12 cellular contexts compared by ENCODE assay signal in the genomic region with DNA sequence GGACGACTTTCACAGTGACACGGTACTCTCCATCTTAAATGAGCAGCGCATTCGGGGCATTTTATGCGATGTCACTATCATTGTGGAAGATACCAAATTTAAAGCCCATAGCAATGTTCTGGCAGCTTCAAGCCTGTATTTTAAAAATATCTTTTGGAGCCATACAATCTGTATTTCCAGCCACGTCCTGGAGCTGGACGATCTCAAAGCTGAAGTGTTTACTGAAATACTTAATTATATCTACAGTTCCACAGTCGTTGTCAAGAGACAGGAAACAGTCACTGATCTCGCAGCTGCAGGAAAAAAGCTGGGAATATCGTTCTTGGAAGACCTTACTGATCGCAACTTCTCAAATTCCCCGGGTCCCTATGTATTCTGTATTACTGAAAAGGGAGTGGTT. TPM values are rescaled to one million over a fixed set of nuclear protein-coding genes. Genes with fewer than 3 reads are reported as not detected.
DNase-seq lines count a peak whose midpoint lies in the region; ATAC-seq and TF ChIP-seq lines count a peak whose summit lies in the region.
"Had no signal": no experiment of that assay in that cellular context is flagged by ENCODE, and none has a peak within 500 bp of the region (broad histone marks: within the 10 kb centered on the region; RNA-seq: fewer than 3 reads in every experiment).

No MANE protein-coding gene starts in this region.

- no peak for TF ChIP-seq CTCF in fibroblast of villous mesenchyme (IDR thresholded peaks at IDR 0.05; ENCODE audit: insufficient read depth, low read depth, low read length)
- TF ChIP-seq CTCF in osteocyte (IDR thresholded peaks at IDR 0.05) = no peak
- TF ChIP-seq CTCF in WERI-Rb-1 (IDR thresholded peaks at IDR 0.05; ENCODE audit: low read depth, low read length) = no peak

- H3K4me1 Mint-ChIP-seq in osteocyte (ENCODE audit: unreplicated experiment) = peaks cover 33% of the 10 kb centered on the region

- H3K27ac ChIP-seq in WERI-Rb-1 = no peak overlapping the region

- H3K4me3 ChIP-seq in fibroblast of villous mesenchyme (ENCODE audit: low read depth, low read length) = no peak overlapping the region
- no peak overlapping the region for H3K4me3 ChIP-seq in WERI-Rb-1 (ENCODE audit: low read depth, low read length)

- no peaks in the 10 kb centered on the region for H3K9me3 ChIP-seq in WERI-Rb-1 (ENCODE audit: severe bottlenecking)

- no peak for DNase-seq in Right ventricle myocardium inferior (ENCODE audit: missing footprints)
- no peak for DNase-seq in cardiac septum (ENCODE audit: low spot score)
- peak; percentile 73 for DNase-seq in fibroblast of villous mesenchyme (ENCODE audit: low read depth)
- no peak for DNase-seq in osteocyte (ENCODE audit: extremely low spot score, unreplicated experiment)
- no peak for DNase-seq in WERI-Rb-1
- DNase-seq in GM03348 (ENCODE audit: low spot score) = no peak
- DNase-seq: anterior cingulate cortex, H9, MV-4-11, NCI-H524 treated with DMSO at 0.1 percent for 48 hours had no signal

- peak overlapping the region; percentile 87 for H3K27ac Mint-ChIP-seq in osteocyte (ENCODE audit: unreplicated experiment)
- H3K27ac Mint-ChIP-seq: H9 had no signal

- H3K36me3 ChIP-seq in WERI-Rb-1 = peaks cover 48% of the 10 kb centered on the region

- no peaks in the 10 kb centered on the region for H3K27me3 Mint-ChIP-seq in osteocyte (ENCODE audit: unreplicated experiment)

- peak overlapping the region; percentile 38 for H3K4me3 Mint-ChIP-seq in osteocyte (ENCODE audit: unreplicated experiment)
- H3K4me3 Mint-ChIP-seq: H9 had no signal

- ATAC-seq in Right ventricle myocardium inferior (peak; percentile 63), HG02885 (IDR thresholded peaks at IDR 0.05; ENCODE audit: poor library complexity, unreplicated experiment) (no peak), HG03135 (IDR thresholded peaks at IDR 0.05; ENCODE audit: unreplicated experiment) (no peak)

- peaks cover 50% of the 10 kb centered on the region for H3K36me3 Mint-ChIP-seq in osteocyte (ENCODE audit: unreplicated experiment)

- no peaks in the 10 kb centered on the region for H3K9me3 Mint-ChIP-seq in osteocyte (ENCODE audit: unreplicated experiment)
- H3K9me3 Mint-ChIP-seq: H9 had no signal

- intact Hi-C loops in Right ventricle myocardium inferior (cut with DNase I) = loop anchor here (2.0 kb wide), 1 partner anchor 40 kb away; no protein-coding TSS in a partner anchor
- intact Hi-C loops in cardiac septum (cut with DNase I) = loop anchor here (1.0 to 10.0 kb wide), 3 partner anchors 31 to 208 kb away; partner anchors contain the start of genes PXYLP1 and ZBTB38

- H3K27me3 ChIP-seq in WERI-Rb-1 (ENCODE audit: insufficient read depth, low read depth, severe bottlenecking) = no peaks in the 10 kb centered on the region

RNA-seq across cellular contexts. Expression of gene RASA2, which starts 44.4 kb away (rescaled TPM):
- total RNA-seq in Right ventricle myocardium inferior (6.4 TPM), cardiac septum (7.1 TPM), fibroblast of villous mesenchyme (11.3 and 18.1 TPM in 2 replicates), osteocyte (8.4 and 9.9 TPM in 2 replicates)
